In the genomic region with DNA sequence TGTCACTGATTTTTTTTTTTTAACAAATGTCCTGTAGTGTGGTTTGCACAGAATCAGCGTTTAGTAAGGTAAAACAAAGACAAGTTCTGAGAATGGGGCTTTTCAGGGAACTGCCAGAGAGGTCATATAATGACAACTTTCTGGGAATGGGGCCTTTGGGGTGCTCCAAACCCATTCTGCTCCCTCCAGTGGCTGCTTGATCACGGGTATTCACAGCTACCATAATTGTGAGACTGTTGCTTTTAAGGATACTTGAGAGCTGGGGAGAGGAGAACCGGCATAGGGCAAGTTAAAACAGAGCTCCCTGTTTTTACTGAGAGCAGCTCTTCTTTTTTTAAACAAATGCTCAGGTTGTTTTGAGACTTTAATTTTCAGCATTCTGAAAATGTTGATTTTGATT, we compare ENCODE assay signal across 1 cellular context.
TF ChIP-seq lines count a peak whose summit lies in the region.

No MANE protein-coding gene starts in this region.

TF ChIP-seq in GM23338, 12 proteins besides CTCF, POLR2A, EP300 and RAD21 (continued from another document):
- TF ChIP-seq REST (IDR thresholded peaks at IDR 0.05; ENCODE audit: unreplicated experiment) (no peak), ZNF114 (CRISPR knock-in tag; IDR thresholded peaks at IDR 0.05) (no peak), CREB1 (CRISPR knock-in tag; IDR thresholded peaks at IDR 0.05; ENCODE audit: low read depth) (no peak)
- TF ChIP-seq, protein P1, sequence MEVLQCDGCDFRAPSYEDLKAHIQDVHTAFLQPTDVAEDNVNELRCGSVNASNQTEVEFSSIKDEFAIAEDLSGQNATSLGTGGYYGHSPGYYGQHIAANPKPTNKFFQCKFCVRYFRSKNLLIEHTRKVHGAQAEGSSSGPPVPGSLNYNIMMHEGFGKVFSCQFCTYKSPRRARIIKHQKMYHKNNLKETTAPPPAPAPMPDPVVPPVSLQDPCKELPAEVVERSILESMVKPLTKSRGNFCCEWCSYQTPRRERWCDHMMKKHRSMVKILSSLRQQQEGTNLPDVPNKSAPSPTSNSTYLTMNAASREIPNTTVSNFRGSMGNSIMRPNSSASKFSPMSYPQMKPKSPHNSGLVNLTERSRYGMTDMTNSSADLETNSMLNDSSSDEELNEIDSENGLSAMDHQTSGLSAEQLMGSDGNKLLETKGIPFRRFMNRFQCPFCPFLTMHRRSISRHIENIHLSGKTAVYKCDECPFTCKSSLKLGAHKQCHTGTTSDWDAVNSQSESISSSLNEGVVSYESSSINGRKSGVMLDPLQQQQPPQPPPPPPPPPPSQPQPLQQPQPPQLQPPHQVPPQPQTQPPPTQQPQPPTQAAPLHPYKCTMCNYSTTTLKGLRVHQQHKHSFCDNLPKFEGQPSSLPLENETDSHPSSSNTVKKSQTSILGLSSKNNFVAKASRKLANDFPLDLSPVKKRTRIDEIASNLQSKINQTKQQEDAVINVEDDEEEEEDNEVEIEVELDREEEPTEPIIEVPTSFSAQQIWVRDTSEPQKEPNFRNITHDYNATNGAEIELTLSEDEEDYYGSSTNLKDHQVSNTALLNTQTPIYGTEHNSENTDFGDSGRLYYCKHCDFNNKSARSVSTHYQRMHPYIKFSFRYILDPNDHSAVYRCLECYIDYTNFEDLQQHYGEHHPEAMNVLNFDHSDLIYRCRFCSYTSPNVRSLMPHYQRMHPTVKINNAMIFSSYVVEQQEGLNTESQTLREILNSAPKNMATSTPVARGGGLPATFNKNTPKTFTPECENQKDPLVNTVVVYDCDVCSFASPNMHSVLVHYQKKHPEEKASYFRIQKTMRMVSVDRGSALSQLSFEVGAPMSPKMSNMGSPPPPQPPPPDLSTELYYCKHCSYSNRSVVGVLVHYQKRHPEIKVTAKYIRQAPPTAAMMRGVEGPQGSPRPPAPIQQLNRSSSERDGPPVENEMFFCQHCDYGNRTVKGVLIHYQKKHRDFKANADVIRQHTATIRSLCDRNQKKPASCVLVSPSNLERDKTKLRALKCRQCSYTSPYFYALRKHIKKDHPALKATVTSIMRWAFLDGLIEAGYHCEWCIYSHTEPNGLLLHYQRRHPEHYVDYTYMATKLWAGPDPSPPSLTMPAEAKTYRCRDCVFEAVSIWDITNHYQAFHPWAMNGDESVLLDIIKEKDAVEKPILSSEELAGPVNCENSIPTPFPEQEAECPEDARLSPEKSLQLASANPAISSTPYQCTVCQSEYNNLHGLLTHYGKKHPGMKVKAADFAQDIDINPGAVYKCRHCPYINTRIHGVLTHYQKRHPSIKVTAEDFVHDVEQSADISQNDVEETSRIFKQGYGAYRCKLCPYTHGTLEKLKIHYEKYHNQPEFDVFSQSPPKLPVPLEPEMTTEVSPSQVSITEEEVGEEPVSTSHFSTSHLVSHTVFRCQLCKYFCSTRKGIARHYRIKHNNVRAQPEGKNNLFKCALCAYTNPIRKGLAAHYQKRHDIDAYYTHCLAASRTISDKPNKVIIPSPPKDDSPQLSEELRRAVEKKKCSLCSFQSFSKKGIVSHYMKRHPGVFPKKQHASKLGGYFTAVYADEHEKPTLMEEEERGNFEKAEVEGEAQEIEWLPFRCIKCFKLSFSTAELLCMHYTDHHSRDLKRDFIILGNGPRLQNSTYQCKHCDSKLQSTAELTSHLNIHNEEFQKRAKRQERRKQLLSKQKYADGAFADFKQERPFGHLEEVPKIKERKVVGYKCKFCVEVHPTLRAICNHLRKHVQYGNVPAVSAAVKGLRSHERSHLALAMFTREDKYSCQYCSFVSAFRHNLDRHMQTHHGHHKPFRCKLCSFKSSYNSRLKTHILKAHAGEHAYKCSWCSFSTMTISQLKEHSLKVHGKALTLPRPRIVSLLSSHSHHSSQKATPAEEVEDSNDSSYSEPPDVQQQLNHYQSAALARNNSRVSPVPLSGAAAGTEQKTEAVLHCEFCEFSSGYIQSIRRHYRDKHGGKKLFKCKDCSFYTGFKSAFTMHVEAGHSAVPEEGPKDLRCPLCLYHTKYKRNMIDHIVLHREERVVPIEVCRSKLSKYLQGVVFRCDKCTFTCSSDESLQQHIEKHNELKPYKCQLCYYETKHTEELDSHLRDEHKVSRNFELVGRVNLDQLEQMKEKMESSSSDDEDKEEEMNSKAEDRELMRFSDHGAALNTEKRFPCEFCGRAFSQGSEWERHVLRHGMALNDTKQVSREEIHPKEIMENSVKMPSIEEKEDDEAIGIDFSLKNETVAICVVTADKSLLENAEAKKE (CRISPR knock-in tag; IDR thresholded peaks at IDR 0.05), result no peak
TF ChIP-seq in GM23338: peak in this region for 0.
